In the genomic region with DNA sequence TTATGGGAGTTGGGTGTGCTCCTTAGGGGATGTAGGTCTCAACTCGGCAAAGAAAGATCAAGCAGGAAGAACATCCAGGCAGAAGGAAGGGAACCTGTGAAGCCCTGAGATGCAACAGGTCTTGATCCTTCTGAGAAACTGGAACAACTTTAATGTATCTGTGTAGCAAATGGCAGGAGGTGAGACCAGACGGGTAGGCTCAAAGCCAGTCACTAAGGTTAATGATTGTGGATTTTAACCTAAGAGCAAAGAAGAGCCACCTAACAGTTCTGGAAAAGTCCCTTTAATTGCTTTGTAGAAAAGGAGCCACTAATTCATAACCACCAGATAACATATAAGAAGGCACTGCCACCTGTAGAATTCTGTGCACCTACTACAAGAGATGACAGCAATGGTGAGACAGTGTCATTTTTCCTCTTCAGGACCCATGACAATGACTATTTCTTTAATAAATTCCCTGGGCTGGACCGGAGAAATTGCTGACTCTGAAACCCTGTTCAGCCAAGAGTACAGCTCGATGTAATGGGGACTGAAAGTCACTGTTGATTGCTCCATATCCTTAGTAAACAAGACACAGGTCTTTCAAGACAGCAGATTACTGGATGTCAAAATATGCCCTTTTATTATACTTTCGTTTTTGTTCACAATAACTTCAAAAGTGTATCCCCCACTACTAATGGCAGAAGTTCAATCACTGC, we compare ENCODE assay signal across 28 cellular contexts.
"Had no signal": no experiment of that assay in that cellular context is flagged by ENCODE, and none has a peak within 500 bp of the region (broad histone marks: within the 10 kb centered on the region; RNA-seq: fewer than 3 reads in every experiment).

No MANE protein-coding gene starts in this region.

- H3K9ac ChIP-seq: neural progenitor cell, parathyroid adenoma had no signal

- H3K36me3 ChIP-seq: gastrocnemius medialis, neural progenitor cell, sigmoid colon, stomach, tibial artery had no signal

- H3K4me3 ChIP-seq: dorsolateral prefrontal cortex, gastrocnemius medialis, lung, neural progenitor cell, sigmoid colon, stomach, testis, tibial artery had no signal

- H3K9me3 ChIP-seq: gastrocnemius medialis, sigmoid colon, stomach, testis, tibial artery had no signal

- H3K4me2 ChIP-seq: neural progenitor cell had no signal

- H3K79me2 ChIP-seq: parathyroid adenoma had no signal

- H3K27ac Mint-ChIP-seq: endodermal cell; memory B cell; naive thymus-derived CD4-positive, alpha-beta T cell; nephron; neural progenitor cell; progenitor cell of endocrine pancreas; stimulated activated effector memory CD8-positive, alpha-beta T cell treated with anti-CD3 and anti-CD28 coated beads, Interleukin-12 subunit alpha, Interleukin-12 subunit beta, amount 100 ng/mL, for 72 hours; type B pancreatic cell had no signal

- DNase-seq: cerebellar nuclear complex; cortex of kidney; dorsolateral prefrontal cortex; effector CD8-positive, alpha-beta T cell; endodermal cell; foreskin fibroblast; gastrocnemius medialis; head of caudate nucleus; left cardiac atrium; left ventricle myocardium superior; naive thymus-derived CD4-positive, alpha-beta T cell; sigmoid colon; stimulated activated CD4-positive, alpha-beta T cell treated with anti-CD3 and anti-CD28 coated beads, Interleukin-2, amount 100 ng/mL, for 24 hours; stimulated activated CD4-positive, alpha-beta T cell treated with anti-CD3 and anti-CD28 coated beads, Interleukin-4, amount 100 ng/mL, for 24 hours; stimulated activated naive CD4-positive, alpha-beta T cell treated with Interleukin-2 at 50 U/mL for 16 hours; stomach; testis; tibial artery had no signal

- H3K9me3 Mint-ChIP-seq: endodermal cell, nephron, neural progenitor cell, type B pancreatic cell had no signal

- H3K4me3 Mint-ChIP-seq: endodermal cell; memory B cell; naive thymus-derived CD4-positive, alpha-beta T cell; nephron; neural progenitor cell; stimulated activated effector memory CD8-positive, alpha-beta T cell treated with anti-CD3 and anti-CD28 coated beads, Interleukin-12 subunit alpha, Interleukin-12 subunit beta, amount 100 ng/mL, for 72 hours; type B pancreatic cell had no signal

- H3K36me3 Mint-ChIP-seq: memory B cell; naive thymus-derived CD4-positive, alpha-beta T cell; neural progenitor cell; stimulated activated effector memory CD8-positive, alpha-beta T cell treated with anti-CD3 and anti-CD28 coated beads, Interleukin-12 subunit alpha, Interleukin-12 subunit beta, amount 100 ng/mL, for 72 hours; type B pancreatic cell had no signal

- H3K27ac ChIP-seq: dorsolateral prefrontal cortex, epithelial cell of prostate, gastrocnemius medialis, neural progenitor cell, parathyroid adenoma, sigmoid colon, stomach, testis, tibial artery had no signal

- H2AFZ ChIP-seq: neural progenitor cell, parathyroid adenoma had no signal

- H3K27me3 Mint-ChIP-seq: memory B cell; naive thymus-derived CD4-positive, alpha-beta T cell; type B pancreatic cell had no signal

- ATAC-seq: esophagus mucosa; gastrocnemius medialis; left cardiac atrium; left ventricle myocardium superior; naive thymus-derived CD4-positive, alpha-beta T cell; stimulated activated effector memory CD8-positive, alpha-beta T cell treated with anti-CD3 and anti-CD28 coated beads, Interleukin-12 subunit alpha, Interleukin-12 subunit beta, amount 100 ng/mL, for 72 hours had no signal

- H3K4me1 ChIP-seq: gastrocnemius medialis, parathyroid adenoma, sigmoid colon, stomach, testis, tibial artery had no signal

- H3K27me3 ChIP-seq: gastrocnemius medialis, neural progenitor cell, sigmoid colon, stomach, testis, tibial artery had no signal

- H3K4me1 Mint-ChIP-seq: memory B cell; naive thymus-derived CD4-positive, alpha-beta T cell; stimulated activated effector memory CD8-positive, alpha-beta T cell treated with anti-CD3 and anti-CD28 coated beads, Interleukin-12 subunit alpha, Interleukin-12 subunit beta, amount 100 ng/mL, for 72 hours had no signal
